In genomic region chr16:54027126-54027922, GRCh38 we compare ENCODE assay signal across 13 cellular contexts.
DNase-seq lines count a peak whose midpoint lies in the region; ATAC-seq and TF ChIP-seq lines count a peak whose summit lies in the region.
"Had no signal": no experiment of that assay in that cellular context is flagged by ENCODE, and none has a peak within 500 bp of the region (broad histone marks: within the 10 kb centered on the region; RNA-seq: fewer than 3 reads in every experiment).

No MANE protein-coding gene starts in this region.

- no peak for ATAC-seq in HG02840 (IDR thresholded peaks at IDR 0.05; ENCODE audit: low FRiP score, unreplicated experiment)
- ATAC-seq: WTC11 had no signal

- peak overlapping the region; percentile 18 for H3K18ac ChIP-seq in mesendoderm (ENCODE audit: low read length)

- H4K5ac ChIP-seq in mesendoderm (ENCODE audit: low read length) = no peak overlapping the region

- DNase-seq in AG20443 (ENCODE audit: low spot score) (peak; percentile 45), LHCN-M2 (ENCODE audit: low read depth) (peak; percentile 81), brain microvascular endothelial cell (peak; percentile 86), mesendoderm (no peak), hippocampal formation (lab: John Stamatoyannopoulos, UW) (no peak), COR-L47 (lab: John Stamatoyannopoulos, UW) (no peak)
- no peak for DNase-seq in activated naive CD4-positive, alpha-beta T cell treated with anti-CD3 and anti-CD28 coated beads, Interleukin-2, amount 10 ng/mL, durations not matched to agents 7 days and 5 days
- DNase-seq: activated naive CD8-positive, alpha-beta T cell treated with anti-CD3 and anti-CD28 coated beads, Interleukin-2, amount 10 ng/mL, durations not matched to agents 7 days and 5 days; NCI-H2107; retina had no signal

- H2BK5ac ChIP-seq in mesendoderm (ENCODE audit: low read length) = no peak overlapping the region

- H2BK15ac ChIP-seq in mesendoderm (replicated peaks; ENCODE audit: low read depth) = no peak overlapping the region

- H3K27ac ChIP-seq in brain microvascular endothelial cell = peak overlapping the region; percentile 87
- H3K27ac ChIP-seq in mesendoderm (ENCODE audit: low read depth, low read length) = no peak overlapping the region

- no peak overlapping the region for H3K56ac ChIP-seq in mesendoderm (ENCODE audit: low read length)

- peaks cover 1% of the 10 kb centered on the region for H3K4me1 ChIP-seq in mesendoderm (ENCODE audit: control insufficient read depth, low read depth, low read length)

- no peak overlapping the region for H3K4me2 ChIP-seq in mesendoderm (ENCODE audit: low read length)

- no CpG with 5 or more reads among the region's 4 CpGs for WGBS in mesendoderm (ENCODE audit: extremely low coverage, insufficient coverage, low lambda C conversion rate)

- no peak overlapping the region for H3K4ac ChIP-seq in mesendoderm (ENCODE audit: low read depth, low read length)

- H3K9ac ChIP-seq in mesendoderm (ENCODE audit: low read length) = no peak overlapping the region

- no peak overlapping the region for H4K8ac ChIP-seq in mesendoderm (ENCODE audit: low read depth, low read length)

- CTCF ChIA-PET in activated naive CD4-positive, alpha-beta T cell treated with anti-CD3 and anti-CD28 coated beads, Interleukin-2, amount 10 ng/mL, durations not matched to agents 7 days and 5 days (lab: Charles Lee) = no interaction called here

- H3K27me3 Mint-ChIP-seq in activated naive CD4-positive, alpha-beta T cell treated with anti-CD3 and anti-CD28 coated beads, Interleukin-2, amount 10 ng/mL, durations not matched to agents 7 days and 5 days = no peaks in the 10 kb centered on the region
- H3K27me3 Mint-ChIP-seq: activated naive CD8-positive, alpha-beta T cell treated with anti-CD3 and anti-CD28 coated beads, Interleukin-2, amount 10 ng/mL, durations not matched to agents 7 days and 5 days; stimulated activated naive CD8-positive, alpha-beta T cell treated with anti-CD3 and anti-CD28 coated beads, Interleukin-15, Interleukin-2, amounts not matched to agents 100 ng/mL and 50 ng/mL, for 24 hours had no signal

- H3K23ac ChIP-seq in mesendoderm (ENCODE audit: low read length) = no peak overlapping the region

- H3K27ac Mint-ChIP-seq in activated naive CD4-positive, alpha-beta T cell treated with anti-CD3 and anti-CD28 coated beads, Interleukin-2, amount 10 ng/mL, durations not matched to agents 7 days and 5 days = no peak overlapping the region
- H3K27ac Mint-ChIP-seq: activated naive CD8-positive, alpha-beta T cell treated with anti-CD3 and anti-CD28 coated beads, Interleukin-2, amount 10 ng/mL, durations not matched to agents 7 days and 5 days; stimulated activated naive CD8-positive, alpha-beta T cell treated with anti-CD3 and anti-CD28 coated beads, Interleukin-15, Interleukin-2, amounts not matched to agents 100 ng/mL and 50 ng/mL, for 24 hours; WTC11 had no signal

- H2AK5ac ChIP-seq in mesendoderm (ENCODE audit: low read length) = no peak overlapping the region

- H2BK120ac ChIP-seq in mesendoderm (ENCODE audit: low read depth, low read length) = no peak overlapping the region

- in situ Hi-C loops in brain microvascular endothelial cell (cut with HindIII; ENCODE audit: low pct_ligation_motif_present, low sequenced_read_pairs) = no loop called here

- H3K4me3 ChIP-seq in brain microvascular endothelial cell (ENCODE audit: low read depth, low read length) = no peak overlapping the region
- no peak overlapping the region for H3K4me3 ChIP-seq in mesendoderm (ENCODE audit: low read length)

- no peaks in the 10 kb centered on the region for H3K79me1 ChIP-seq in mesendoderm (ENCODE audit: low read length)

- H3K27me3 ChIP-seq in brain microvascular endothelial cell (replicated peaks) (no peaks in the 10 kb centered on the region), mesendoderm (ENCODE audit: insufficient read depth, low read length, poor library complexity) (no peaks in the 10 kb centered on the region)

- no peak overlapping the region for H3K4me3 Mint-ChIP-seq in activated naive CD4-positive, alpha-beta T cell treated with anti-CD3 and anti-CD28 coated beads, Interleukin-2, amount 10 ng/mL, durations not matched to agents 7 days and 5 days
- H3K4me3 Mint-ChIP-seq: activated naive CD8-positive, alpha-beta T cell treated with anti-CD3 and anti-CD28 coated beads, Interleukin-2, amount 10 ng/mL, durations not matched to agents 7 days and 5 days; stimulated activated naive CD8-positive, alpha-beta T cell treated with anti-CD3 and anti-CD28 coated beads, Interleukin-15, Interleukin-2, amounts not matched to agents 100 ng/mL and 50 ng/mL, for 24 hours; WTC11 had no signal

- H3K36me3 ChIP-seq in brain microvascular endothelial cell (replicated peaks) (no peaks in the 10 kb centered on the region), mesendoderm (ENCODE audit: control insufficient read depth, insufficient read depth, low read length) (no peaks in the 10 kb centered on the region)

- TF ChIP-seq CTCF in brain microvascular endothelial cell (IDR thresholded peaks at IDR 0.05; ENCODE audit: low read depth, low read length, missing control alignments) = no peak

- no peaks in the 10 kb centered on the region for H3K36me3 Mint-ChIP-seq in activated naive CD4-positive, alpha-beta T cell treated with anti-CD3 and anti-CD28 coated beads, Interleukin-2, amount 10 ng/mL, durations not matched to agents 7 days and 5 days

- H3K4me1 Mint-ChIP-seq in activated naive CD4-positive, alpha-beta T cell treated with anti-CD3 and anti-CD28 coated beads, Interleukin-2, amount 10 ng/mL, durations not matched to agents 7 days and 5 days = no peaks in the 10 kb centered on the region
- H3K4me1 Mint-ChIP-seq: activated naive CD8-positive, alpha-beta T cell treated with anti-CD3 and anti-CD28 coated beads, Interleukin-2, amount 10 ng/mL, durations not matched to agents 7 days and 5 days had no signal

- peaks cover 13% of the 10 kb centered on the region for H3K9me3 Mint-ChIP-seq in activated naive CD4-positive, alpha-beta T cell treated with anti-CD3 and anti-CD28 coated beads, Interleukin-2, amount 10 ng/mL, durations not matched to agents 7 days and 5 days

- H3K79me2 ChIP-seq in mesendoderm (ENCODE audit: control insufficient read depth, insufficient read depth, low read length) = no peaks in the 10 kb centered on the region

Comparison
In these comparisons a context has a peak if more than half of its experiments do, and no peak if none do; other contexts are left out.
1. DNase-seq: peak in AG20443 (single experiment), LHCN-M2 (single experiment) and brain microvascular endothelial cell (single experiment); none in mesendoderm (single experiment), hippocampal formation (0 of 2), activated naive CD4-positive, alpha-beta T cell treated with anti-CD3 and anti-CD28 coated beads, Interleukin-2, amount 10 ng/mL, durations not matched to agents 7 days and 5 days (single experiment) and COR-L47 (single experiment).